29 cellular contexts compared by ENCODE assay signal in the genomic region with DNA sequence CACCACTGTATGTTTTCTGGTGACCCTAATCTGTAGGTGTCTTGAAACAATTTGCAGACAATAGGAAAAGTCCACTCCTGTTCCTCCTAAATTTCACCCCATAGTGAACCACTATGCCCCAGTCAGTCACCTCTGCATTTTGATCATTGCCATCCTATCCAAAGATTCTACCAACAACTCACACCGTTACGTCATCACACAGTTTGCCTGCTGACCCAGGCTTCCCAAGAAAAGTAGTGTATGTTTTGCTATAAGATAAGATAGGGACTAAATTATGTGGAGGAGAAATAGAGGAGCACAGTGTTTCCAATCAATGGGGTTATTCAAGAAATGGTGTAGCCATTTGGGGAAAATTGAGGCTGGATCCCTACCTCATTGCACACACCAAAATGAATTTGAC.
"Had no signal": no experiment of that assay in that cellular context is flagged by ENCODE, and none has a peak within 500 bp of the region (broad histone marks: within the 10 kb centered on the region; RNA-seq: fewer than 3 reads in every experiment).

No MANE protein-coding gene starts in this region.

- H3K27me3 ChIP-seq: brain microvascular endothelial cell, gastroesophageal sphincter, hepatocyte, pancreas had no signal

- FAIRE-seq: astrocyte, endometrium, pancreas, urothelium cell line had no signal

- H3K4me3 Mint-ChIP-seq: activated CD4-positive, alpha-beta memory T cell treated with anti-CD3 and anti-CD28 coated beads for 36 hours; activated CD4-positive, alpha-beta T cell treated with anti-CD3 and anti-CD28 coated beads, Interleukin-2, amount 10 ng/mL, durations not matched to agents 24 days and 14 days; activated T-cell treated with anti-CD3 and anti-CD28 coated beads, Interleukin-2, amount 50 U/mL, for 4 hours; activated T-helper 17 cell treated with anti-CD3 and anti-CD28 coated beads, Interleukin-2, amount 50 U/mL, for 72 hours; dendritic cell treated with granulocyte-macrophage colony-stimulating factor and Interleukin-4, amounts not matched to agents 40 ng/mL and 50 ng/mL, for 4 days; neural crest cell; stimulated activated naive CD8-positive, alpha-beta T cell treated with anti-CD3 and anti-CD28 coated beads, Interleukin-15, Interleukin-2, amounts not matched to agents 100 ng/mL and 50 ng/mL, for 24 hours had no signal

- H3K4me2 ChIP-seq: hepatocyte had no signal

- ATAC-seq: activated T-cell treated with anti-CD3 and anti-CD28 coated beads, Interleukin-2, amount 50 U/mL, for 4 hours; activated T-helper 17 cell treated with anti-CD3 and anti-CD28 coated beads, Interleukin-2, amount 50 U/mL, for 72 hours; gastroesophageal sphincter; pancreas; psoas muscle had no signal

- H3K27ac Mint-ChIP-seq: activated CD4-positive, alpha-beta memory T cell treated with anti-CD3 and anti-CD28 coated beads for 36 hours; activated CD4-positive, alpha-beta T cell treated with anti-CD3 and anti-CD28 coated beads, Interleukin-2, amount 10 ng/mL, durations not matched to agents 24 days and 14 days; activated T-helper 17 cell treated with anti-CD3 and anti-CD28 coated beads, Interleukin-2, amount 50 U/mL, for 72 hours; dendritic cell treated with granulocyte-macrophage colony-stimulating factor and Interleukin-4, amounts not matched to agents 40 ng/mL and 50 ng/mL, for 4 days; stimulated activated naive CD8-positive, alpha-beta T cell treated with anti-CD3 and anti-CD28 coated beads, Interleukin-15, Interleukin-2, amounts not matched to agents 100 ng/mL and 50 ng/mL, for 24 hours had no signal

- H3K9me3 ChIP-seq: pancreas, psoas muscle, thoracic aorta had no signal

- H3K9me3 Mint-ChIP-seq: activated CD4-positive, alpha-beta memory T cell treated with anti-CD3 and anti-CD28 coated beads for 36 hours; activated CD4-positive, alpha-beta T cell treated with anti-CD3 and anti-CD28 coated beads, Interleukin-2, amount 10 ng/mL, durations not matched to agents 24 days and 14 days; activated T-cell treated with anti-CD3 and anti-CD28 coated beads, Interleukin-2, amount 50 U/mL, for 4 hours; activated T-helper 17 cell treated with anti-CD3 and anti-CD28 coated beads, Interleukin-2, amount 50 U/mL, for 72 hours; dendritic cell treated with granulocyte-macrophage colony-stimulating factor and Interleukin-4, amounts not matched to agents 40 ng/mL and 50 ng/mL, for 4 days; neural crest cell; stimulated activated naive CD8-positive, alpha-beta T cell treated with anti-CD3 and anti-CD28 coated beads, Interleukin-15, Interleukin-2, amounts not matched to agents 100 ng/mL and 50 ng/mL, for 24 hours had no signal

- H3K27me3 Mint-ChIP-seq: activated CD4-positive, alpha-beta memory T cell treated with anti-CD3 and anti-CD28 coated beads for 36 hours; activated CD4-positive, alpha-beta T cell treated with anti-CD3 and anti-CD28 coated beads, Interleukin-2, amount 10 ng/mL, durations not matched to agents 24 days and 14 days; activated T-helper 17 cell treated with anti-CD3 and anti-CD28 coated beads, Interleukin-2, amount 50 U/mL, for 72 hours; dendritic cell treated with granulocyte-macrophage colony-stimulating factor and Interleukin-4, amounts not matched to agents 40 ng/mL and 50 ng/mL, for 4 days; stimulated activated naive CD8-positive, alpha-beta T cell treated with anti-CD3 and anti-CD28 coated beads, Interleukin-15, Interleukin-2, amounts not matched to agents 100 ng/mL and 50 ng/mL, for 24 hours had no signal

- H3K27ac ChIP-seq: brain microvascular endothelial cell, gastroesophageal sphincter, hepatocyte, left ventricle myocardium inferior, pancreas, psoas muscle, thoracic aorta had no signal

- DNase-seq: activated CD4-positive, alpha-beta memory T cell treated with anti-CD3 and anti-CD28 coated beads for 36 hours; activated CD4-positive, alpha-beta T cell treated with anti-CD3 and anti-CD28 coated beads, Interleukin-2, amount 10 ng/mL, durations not matched to agents 24 days and 14 days; activated CD4-positive, CD25-positive, alpha-beta regulatory T cell treated with anti-CD3 and anti-CD28 coated beads, Interleukin-2, amount 50 U/mL, for 72 hours; activated gamma-delta T cell treated with Interleukin-2 at 50 U/mL for 16 hours; activated naive CD4-positive, alpha-beta T cell treated with anti-CD3 and anti-CD28 coated beads, Interleukin-2, amount 50 U/mL, for 16 hours; activated T-cell treated with anti-CD3 and anti-CD28 coated beads, Interleukin-2, amount 50 U/mL, for 4 hours; amniotic stem cell; brain microvascular endothelial cell; caudate nucleus; islet precursor cell; left ventricle myocardium inferior; nucleus accumbens; pancreas; psoas muscle; stimulated activated CD4-positive, alpha-beta T cell treated with anti-CD3 and anti-CD28 coated beads, Interleukin-15, amount 100 ng/mL, for 24 hours; stimulated activated CD4-positive, alpha-beta T cell treated with anti-CD3 and anti-CD28 coated beads, Interleukin-2, amount 100 ng/mL, for 24 hours; T-helper 2 cell; trophoblast cell had no signal

- H3K4me3 ChIP-seq: gastroesophageal sphincter, hepatocyte, left ventricle myocardium inferior, lung, pancreas, psoas muscle, thoracic aorta had no signal

- H2AFZ ChIP-seq: hepatocyte had no signal
